In genomic region chr4:184472540-184473264, GRCh38 we compare ENCODE assay signal across 8 cellular contexts. TPM values are rescaled to one million over a fixed set of nuclear protein-coding genes. Genes with fewer than 3 reads are reported as not detected.
DNase-seq lines count a peak whose midpoint lies in the region; ATAC-seq lines count a peak whose summit lies in the region.

No MANE protein-coding gene starts in this region.

- peak overlapping the region; percentile 67 to 91 for H3K4ac ChIP-seq in mesenchymal stem cell (ENCODE audit: low read depth in 1 of 2, low read length in 2 of 2)

- no peaks in the 10 kb centered on the region for H3K27me3 Mint-ChIP-seq in activated CD8-positive, alpha-beta memory T cell treated with anti-CD3 and anti-CD28 coated beads, Interleukin-2, amount 10 ng/mL, durations not matched to agents 7 days and 5 days

- H3K4me1 Mint-ChIP-seq in activated CD8-positive, alpha-beta memory T cell treated with anti-CD3 and anti-CD28 coated beads, Interleukin-2, amount 10 ng/mL, durations not matched to agents 7 days and 5 days: peaks cover 54% of the 10 kb centered on the region

- peak overlapping the region; percentile 87 for H2BK15ac ChIP-seq in mesenchymal stem cell (ENCODE audit: low read depth, poor library complexity, severe bottlenecking)

- no peaks in the 10 kb centered on the region for H3K9me3 Mint-ChIP-seq in activated CD8-positive, alpha-beta memory T cell treated with anti-CD3 and anti-CD28 coated beads, Interleukin-2, amount 10 ng/mL, durations not matched to agents 7 days and 5 days (ENCODE audit: low read depth)

- peaks cover 19% of the 10 kb centered on the region for H3K79me1 ChIP-seq in mesenchymal stem cell (replicated peaks; ENCODE audit: low read length, poor library complexity, severe bottlenecking)

- peak overlapping the region; percentile 82 for H3K27ac ChIP-seq in mesenchymal stem cell (ENCODE audit: low read length, poor library complexity, severe bottlenecking)

- peak overlapping the region; percentile 73 for H2BK5ac ChIP-seq in mesenchymal stem cell (ENCODE audit: low read depth, low read length, poor library complexity, severe bottlenecking)

- peak overlapping the region; percentile 93 to 98 for H3K18ac ChIP-seq in mesenchymal stem cell (ENCODE audit: low read depth in 1 of 2, low read length in 2 of 2)

- CTCF ChIA-PET in activated CD8-positive, alpha-beta memory T cell treated with anti-CD3 and anti-CD28 coated beads, Interleukin-2, amount 10 ng/mL, durations not matched to agents 7 days and 5 days (lab: Charles Lee): interaction anchor here (1.0 kb wide), 3 partner anchors 41 to 55 kb away, joined by 3 to 4 read pairs (median 3); no protein-coding TSS in a partner anchor

- peaks cover 47% of the 10 kb centered on the region for H3K36me3 Mint-ChIP-seq in activated CD8-positive, alpha-beta memory T cell treated with anti-CD3 and anti-CD28 coated beads, Interleukin-2, amount 10 ng/mL, durations not matched to agents 7 days and 5 days

- peak overlapping the region; percentile 38 to 68 for H2BK12ac ChIP-seq in mesenchymal stem cell (ENCODE audit: low read length in 2 of 2)

- peak overlapping the region; percentile 87 for H2BK120ac ChIP-seq in mesenchymal stem cell (ENCODE audit: low read depth, low read length)

- peak overlapping the region; percentile 81 for H3K4me2 ChIP-seq in mesenchymal stem cell (ENCODE audit: low read length, poor library complexity, severe bottlenecking)

- H3K27ac Mint-ChIP-seq in activated CD8-positive, alpha-beta memory T cell treated with anti-CD3 and anti-CD28 coated beads, Interleukin-2, amount 10 ng/mL, durations not matched to agents 7 days and 5 days: peak overlapping the region; percentile 91

- H2AFZ ChIP-seq in mesenchymal stem cell (ENCODE audit: low read depth, low read length): peak overlapping the region; percentile 46

- H2AK5ac ChIP-seq in mesenchymal stem cell (ENCODE audit: low read length, severe bottlenecking): no peak overlapping the region

- H4K8ac ChIP-seq in mesenchymal stem cell (ENCODE audit: low read length): peak overlapping the region; percentile 95

- H3K27me3 ChIP-seq in endocrine pancreas (ENCODE audit: control insufficient read depth, insufficient read depth, low read length) (no peaks in the 10 kb centered on the region), mesenchymal stem cell (ENCODE audit: control insufficient read depth in 1 of 2, insufficient read depth in 1 of 2, low read length in 2 of 2) (no peaks in the 10 kb centered on the region)

- peaks cover 10% of the 10 kb centered on the region for H3K4me1 ChIP-seq in endocrine pancreas (ENCODE audit: control insufficient read depth, insufficient read depth, low read length)
- peaks cover 3% of the 10 kb centered on the region for H3K4me1 ChIP-seq in mesenchymal stem cell (ENCODE audit: control insufficient read depth, insufficient read depth, low read depth, low read length)

- H4K91ac ChIP-seq in mesenchymal stem cell (ENCODE audit: low read length): peak overlapping the region; percentile 91

- H3K36me3 ChIP-seq in endocrine pancreas (ENCODE audit: control insufficient read depth, insufficient read depth, low read length) (no peaks in the 10 kb centered on the region), mesenchymal stem cell (ENCODE audit: control insufficient read depth in 1 of 2, insufficient read depth in 2 of 2, low read depth in 1 of 2, low read length in 2 of 2) (peaks cover 0 to 9% of the 10 kb centered on the region in 2 experiments)

- under 1% methylated on average over 43 of the region's 70 CpGs for WGBS in mesenchymal stem cell

- H3K9me3 ChIP-seq in endocrine pancreas (ENCODE audit: control insufficient read depth, low read length): no peaks in the 10 kb centered on the region
- H3K9me3 ChIP-seq in mesenchymal stem cell (ENCODE audit: control insufficient read depth, low read length): no peaks in the 10 kb centered on the region

- H3K23ac ChIP-seq in mesenchymal stem cell (ENCODE audit: low read length in 2 of 2): peak overlapping the region in 1 of 2 experiments; percentile 73

- peak overlapping the region; percentile 31 to 67 for H3K14ac ChIP-seq in mesenchymal stem cell (ENCODE audit: low read length in 2 of 2)

- DNase-seq in NCI-H345 (lab: John Stamatoyannopoulos, UW) (peak; percentile 17), NCI-H345 treated with DMSO at 0.1 percent for 48 hours (lab: John Stamatoyannopoulos, UW; ENCODE audit: unreplicated experiment) (no peak), NCI-H510A treated with DMSO at 0.1 percent for 48 hours (lab: John Stamatoyannopoulos, UW) (peak; percentile 9), mesenchymal stem cell (peak; percentile 80)
- peak; percentile 76 for DNase-seq in activated CD8-positive, alpha-beta memory T cell treated with anti-CD3 and anti-CD28 coated beads, Interleukin-2, amount 10 ng/mL, durations not matched to agents 7 days and 5 days
- peak; percentile 78 for DNase-seq in stimulated activated CD8-positive, alpha-beta memory T cell treated with anti-CD3 and anti-CD28 coated beads, Interleukin-4, amount 100 ng/mL, for 48 hours

- peak; percentile 19 for ATAC-seq in HG02571 (IDR thresholded peaks at IDR 0.05; ENCODE audit: unreplicated experiment)
- peak; percentile 37 for ATAC-seq in activated CD8-positive, alpha-beta memory T cell treated with anti-CD3 and anti-CD28 coated beads, Interleukin-2, amount 10 ng/mL, durations not matched to agents 7 days and 5 days

- peak overlapping the region; percentile 47 for H3K4me3 ChIP-seq in endocrine pancreas (ENCODE audit: control insufficient read depth, insufficient read depth, low read length)
- peak overlapping the region; percentile 83 to 93 for H3K4me3 ChIP-seq in mesenchymal stem cell (ENCODE audit: insufficient read depth in 1 of 2, low read depth in 1 of 2, low read length in 2 of 2)

- peak overlapping the region; percentile 89 for H3K9ac ChIP-seq in endocrine pancreas (ENCODE audit: control insufficient read depth, insufficient read depth, low read length)
- peak overlapping the region; percentile 100 for H3K9ac ChIP-seq in mesenchymal stem cell (ENCODE audit: low read length)

- peak overlapping the region; percentile 90 for H3K4me3 Mint-ChIP-seq in activated CD8-positive, alpha-beta memory T cell treated with anti-CD3 and anti-CD28 coated beads, Interleukin-2, amount 10 ng/mL, durations not matched to agents 7 days and 5 days

RNA-seq across cellular contexts. Expression of gene IRF2, which starts 1.6 kb away (rescaled TPM):
- total RNA-seq in activated CD8-positive, alpha-beta memory T cell treated with anti-CD3 and anti-CD28 coated beads, Interleukin-2, amount 10 ng/mL, durations not matched to agents 7 days and 5 days: 100 to 1,000 TPM in 1 of 2 experiments, 10 to 100 TPM in 1; 81.6 to 112 TPM
- polyA plus RNA-seq in mesenchymal stem cell (2013, experiment 1 of 2): 30.5 TPM
- 30.8 TPM for polyA plus RNA-seq in mesenchymal stem cell (2013, experiment 2 of 2)
